Comparison of ENCODE assay signal across 21 cellular contexts in genomic region chr9:15942806-15943424, GRCh38.
DNase-seq lines count a peak whose midpoint lies in the region; ATAC-seq and TF ChIP-seq lines count a peak whose summit lies in the region.
"Had no signal": no experiment of that assay in that cellular context is flagged by ENCODE, and none has a peak within 500 bp of the region (broad histone marks: within the 10 kb centered on the region; RNA-seq: fewer than 3 reads in every experiment).

No MANE protein-coding gene starts in this region.

- no peak overlapping the region for H3K4ac ChIP-seq in H9 (ENCODE audit: low read depth, low read length)

- H3K9ac ChIP-seq in H9 (ENCODE audit: extremely low read depth, insufficient read length, low read length), result no peak overlapping the region

- no peaks in the 10 kb centered on the region for H3K27me3 Mint-ChIP-seq in GM23338 (ENCODE audit: insufficient read depth, low read depth, poor library complexity)
- no peaks in the 10 kb centered on the region for H3K27me3 Mint-ChIP-seq in nephron (ENCODE audit: low read depth)
- no peaks in the 10 kb centered on the region for H3K27me3 Mint-ChIP-seq in H9 (ENCODE audit: low read depth)
- H3K27me3 Mint-ChIP-seq in osteocyte (ENCODE audit: unreplicated experiment), result no peaks in the 10 kb centered on the region

- H4K8ac ChIP-seq in H9 (replicated peaks; ENCODE audit: insufficient read length, low read depth, low read length), result no peak overlapping the region

- no peak overlapping the region for H3K14ac ChIP-seq in H9 (ENCODE audit: insufficient read depth, low read length)

- DNase-seq in GM23338 (ENCODE audit: low spot score) (peak; percentile 27), RPMI7951 (ENCODE audit: low read depth) (peak; percentile 24), fibroblast of pulmonary artery (ENCODE audit: low read depth) (peak; percentile 6), H9 (no peak), osteocyte (ENCODE audit: extremely low spot score, unreplicated experiment) (no peak), dermis blood vessel endothelial cell (no peak)
- DNase-seq: AML-193, GDM1, HCEC 1CT, IMR-90, Kasumi-1, MV-4-11, NCI-H1694 treated with DMSO at 0.1 percent for 48 hours, NCI-H226, NCI-H524 treated with DMSO at 0.1 percent for 48 hours, PC-3, SW 1271 had no signal

- no peaks in the 10 kb centered on the region for H3K27me3 ChIP-seq in GM23338 (ENCODE audit: insufficient read depth)
- no peaks in the 10 kb centered on the region for H3K27me3 ChIP-seq in H9 (ENCODE audit: insufficient read depth, low read length)

- H3K9me3 ChIP-seq in H9 (ENCODE audit: control insufficient read depth, low read depth, low read length), result no peaks in the 10 kb centered on the region

- no peak overlapping the region for H2AK5ac ChIP-seq in H9 (ENCODE audit: insufficient read length, low read length)

- H3K79me2 ChIP-seq in GM23338 (replicated peaks; ENCODE audit: insufficient read depth), result no peaks in the 10 kb centered on the region
- no peaks in the 10 kb centered on the region for H3K79me2 ChIP-seq in H9 (ENCODE audit: insufficient read depth, low read length)

- H3K79me1 ChIP-seq in H9 (ENCODE audit: insufficient read depth, low read depth, low read length, poor library complexity, severe bottlenecking), result no peaks in the 10 kb centered on the region

- H4K20me1 ChIP-seq in GM23338 (replicated peaks; ENCODE audit: insufficient read depth), result 0 out of 2 replicates have a peak, but pooled peaks cover 2% of the 10 kb centered on the region
- no peaks in the 10 kb centered on the region for H4K20me1 ChIP-seq in H9 (ENCODE audit: control insufficient read depth, insufficient read depth, insufficient read length)

- H3K4me1 ChIP-seq in GM23338 (ENCODE audit: insufficient read depth) (peaks cover 14% of the 10 kb centered on the region), H9 (ENCODE audit: insufficient read depth, low read length) (no peaks in the 10 kb centered on the region)

- peak; percentile 73 for ATAC-seq in GM23338
- ATAC-seq: PC-3 had no signal

- no peak for TF ChIP-seq CTCF in GM23338 (conservative IDR thresholded peaks at IDR 0.05; ENCODE audit: low read depth in 2 of 2)
- no peak for TF ChIP-seq CTCF in fibroblast of pulmonary artery (IDR thresholded peaks at IDR 0.05; ENCODE audit: low read length, missing control alignments)
- no peak for TF ChIP-seq CTCF in nephron (IDR thresholded peaks at IDR 0.05; ENCODE audit: unreplicated experiment in 3 of 3)
- no peak for TF ChIP-seq CTCF in H9 (conservative IDR thresholded peaks at IDR 0.05)
- no peak for TF ChIP-seq CTCF in osteocyte (IDR thresholded peaks at IDR 0.05)

- H3K23ac ChIP-seq in H9 (ENCODE audit: insufficient read length, low read depth, low read length), result no peak overlapping the region

- H3K36me3 Mint-ChIP-seq in GM23338 (ENCODE audit: low read depth) (no peaks in the 10 kb centered on the region), nephron (ENCODE audit: low read depth) (no peaks in the 10 kb centered on the region), H9 (ENCODE audit: insufficient read depth in 1 of 3, low read depth in 3 of 3) (no peaks in the 10 kb centered on the region), osteocyte (ENCODE audit: unreplicated experiment) (no peaks in the 10 kb centered on the region)
- H3K36me3 Mint-ChIP-seq: CD14-positive monocyte had no signal

- H2BK12ac ChIP-seq in H9 (ENCODE audit: insufficient read length, low read depth, low read length), result no peak overlapping the region

- H2AFZ ChIP-seq in GM23338 (no peak overlapping the region), H9 (ENCODE audit: low read length) (no peak overlapping the region)

- H3T11ph ChIP-seq in H9 (ENCODE audit: low read length), result no peak overlapping the region

- no peak overlapping the region for H2BK5ac ChIP-seq in H9 (ENCODE audit: insufficient read length, low read length)

- H3K9me2 ChIP-seq in GM23338 (ENCODE audit: insufficient read depth), result no peaks in the 10 kb centered on the region

- no peak overlapping the region for H2BK20ac ChIP-seq in H9 (ENCODE audit: low read depth, low read length, poor library complexity, severe bottlenecking)

- no peak overlapping the region for H2BK15ac ChIP-seq in H9 (ENCODE audit: low read depth, low read length)

- H3K4me2 ChIP-seq in GM23338 (no peak overlapping the region), H9 (ENCODE audit: insufficient read depth, insufficient read length, low read length) (no peak overlapping the region)

- no peak overlapping the region for H3K18ac ChIP-seq in H9 (ENCODE audit: insufficient read length, low read depth, low read length)

- H4K91ac ChIP-seq in H9 (ENCODE audit: insufficient read length, low read depth, low read length), result no peak overlapping the region

- H3K23me2 ChIP-seq in H9 (ENCODE audit: insufficient read length, low read depth, low read length, poor library complexity, severe bottlenecking), result no peaks in the 10 kb centered on the region

- H3K9me3 Mint-ChIP-seq in GM23338 (no peaks in the 10 kb centered on the region), nephron (no peaks in the 10 kb centered on the region), H9 (no peaks in the 10 kb centered on the region), osteocyte (ENCODE audit: unreplicated experiment) (no peaks in the 10 kb centered on the region)

- no peak overlapping the region for H3K27ac Mint-ChIP-seq in GM23338
- H3K27ac Mint-ChIP-seq in nephron, result peak overlapping the region; percentile 19 to 68 (median 35)
- H3K27ac Mint-ChIP-seq in H9, result no peak overlapping the region
- H3K27ac Mint-ChIP-seq in osteocyte (ENCODE audit: unreplicated experiment), result no peak overlapping the region
- H3K27ac Mint-ChIP-seq: CD14-positive monocyte had no signal

- H3K4me1 Mint-ChIP-seq in GM23338 (peaks cover 15% of the 10 kb centered on the region), nephron (peaks cover 22% of the 10 kb centered on the region), H9 (peaks cover 11 to 14% of the 10 kb centered on the region in 2 experiments), osteocyte (ENCODE audit: unreplicated experiment) (peaks cover 26% of the 10 kb centered on the region)
- H3K4me1 Mint-ChIP-seq: CD14-positive monocyte had no signal

- no peaks in the 10 kb centered on the region for H3K36me3 ChIP-seq in GM23338 (ENCODE audit: insufficient read depth)

- no peak overlapping the region for H3K27ac ChIP-seq in GM23338 (ENCODE audit: low read depth)
- no peak overlapping the region for H3K27ac ChIP-seq in H9 (ENCODE audit: insufficient read length, low read depth, low read length)
- H3K27ac ChIP-seq: HL-60, RWPE1 had no signal

- no peak overlapping the region for H3K4me3 ChIP-seq in GM23338
- no peak overlapping the region for H3K4me3 ChIP-seq in fibroblast of pulmonary artery (replicated peaks; ENCODE audit: low read depth, low read length)

- H4K5ac ChIP-seq in H9 (ENCODE audit: insufficient read length, low read depth, low read length), result no peak overlapping the region

- H3K56ac ChIP-seq in H9 (ENCODE audit: insufficient read length, low read depth, low read length), result no peak overlapping the region

- H3F3A ChIP-seq in GM23338 (replicated peaks; ENCODE audit: low read depth), result no peaks in the 10 kb centered on the region

- no peak overlapping the region for H2BK120ac ChIP-seq in H9 (ENCODE audit: low read depth, low read length, poor library complexity, severe bottlenecking)

- no peak overlapping the region for H3K4me3 Mint-ChIP-seq in GM23338
- H3K4me3 Mint-ChIP-seq in nephron, result no peak overlapping the region
- H3K4me3 Mint-ChIP-seq in H9, result no peak overlapping the region
- H3K4me3 Mint-ChIP-seq in osteocyte (ENCODE audit: unreplicated experiment), result no peak overlapping the region
- H3K4me3 Mint-ChIP-seq: CD14-positive monocyte had no signal

- WGBS in H9 (ENCODE audit: extremely low coverage, insufficient read length, low lambda C conversion rate), result no CpG with 5 or more reads among the region's 3 CpGs

TF ChIP-seq in GM23338, 12 proteins besides CTCF, POLR2A, EP300 and RAD21 (continues in another document):
- TF ChIP-seq EZH2phosphoT487 (IDR thresholded peaks at IDR 0.05; ENCODE audit: unreplicated experiment), result no peak
- TF ChIP-seq ZNF114 (CRISPR knock-in tag; IDR thresholded peaks at IDR 0.05), result no peak
- TF ChIP-seq POLR2AphosphoS5 (IDR thresholded peaks at IDR 0.05; ENCODE audit: low read depth), result no peak
- no peak for TF ChIP-seq STAT1 (IDR thresholded peaks at IDR 0.05; ENCODE audit: unreplicated experiment)

Comparison
In these comparisons a context has a peak if more than half of its experiments do, and no peak if none do; other contexts are left out.
1. DNase-seq: peak in GM23338 (single experiment), RPMI7951 (single experiment) and fibroblast of pulmonary artery (single experiment); none in H9 (single experiment), osteocyte (single experiment) and dermis blood vessel endothelial cell (single experiment).
2. H3K27ac Mint-ChIP-seq: peak in nephron (3 of 3); none in GM23338 (single experiment), H9 (0 of 3) and osteocyte (single experiment).